Comparison of ENCODE assay signal across 21 cellular contexts in the genomic region with DNA sequence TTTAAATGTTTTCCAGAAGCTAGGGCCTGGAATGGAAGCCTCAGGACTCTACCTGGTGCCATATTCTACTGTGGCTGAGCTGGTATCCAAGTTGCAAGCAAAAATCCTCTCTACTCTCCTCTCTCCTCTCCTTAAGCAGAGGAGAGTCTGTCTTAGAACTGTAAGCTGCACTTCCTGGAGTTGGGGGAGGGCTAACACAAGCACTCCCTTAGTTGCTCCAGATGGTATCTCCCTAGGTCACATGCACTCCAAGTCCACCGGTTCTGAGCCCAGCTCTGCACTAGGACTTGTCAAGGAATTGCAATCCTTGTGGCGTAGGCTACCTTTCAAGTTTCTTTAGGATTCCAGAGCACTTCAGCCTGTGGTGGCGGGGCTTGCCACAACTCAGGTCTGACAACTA.
"Had no signal": no experiment of that assay in that cellular context is flagged by ENCODE, and none has a peak within 500 bp of the region (broad histone marks: within the 10 kb centered on the region; RNA-seq: fewer than 3 reads in every experiment).

No MANE protein-coding gene starts in this region.

- H3K27me3 Mint-ChIP-seq: activated CD4-positive, alpha-beta memory T cell treated with anti-CD3 and anti-CD28 coated beads for 36 hours; activated CD4-positive, alpha-beta T cell treated with anti-CD3 and anti-CD28 coated beads, Interleukin-2, amount 10 ng/mL, durations not matched to agents 7 days and 5 days; activated naive CD4-positive, alpha-beta T cell treated with anti-CD3 and anti-CD28 coated beads, Interleukin-2, amount 10 ng/mL, durations not matched to agents 7 days and 5 days; activated naive CD8-positive, alpha-beta T cell treated with anti-CD3 and anti-CD28 coated beads for 36 hours had no signal

- H3K9me3 Mint-ChIP-seq: activated CD4-positive, alpha-beta memory T cell treated with anti-CD3 and anti-CD28 coated beads for 36 hours; activated CD4-positive, alpha-beta T cell treated with anti-CD3 and anti-CD28 coated beads, Interleukin-2, amount 10 ng/mL, durations not matched to agents 7 days and 5 days; activated naive CD4-positive, alpha-beta T cell treated with anti-CD3 and anti-CD28 coated beads, Interleukin-2, amount 10 ng/mL, durations not matched to agents 7 days and 5 days; activated naive CD8-positive, alpha-beta T cell treated with anti-CD3 and anti-CD28 coated beads for 36 hours; activated T-cell treated with anti-CD3 and anti-CD28 coated beads, Interleukin-2, amount 50 U/mL, for 72 hours; activated T-helper 2 cell treated with anti-CD3 and anti-CD28 coated beads, Interferon-gamma antibody, Interleukin-2, Interleukin-4, amounts not matched to agents 10 μg/mL and 5 μg/mL and 100 μg/mL, durations not matched to agents 14 hours and 24 hours and 36 hours; T-helper 1 cell treated with Interleukin-12 subunit alpha and Interleukin-12 subunit beta and Interleukin-4 antibody, amounts not matched to agents 30 μg/mL and 1 μg/mL, for 36 hours had no signal

- H3K4me3 Mint-ChIP-seq: activated CD4-positive, alpha-beta memory T cell treated with anti-CD3 and anti-CD28 coated beads for 36 hours; activated CD4-positive, alpha-beta T cell treated with anti-CD3 and anti-CD28 coated beads, Interleukin-2, amount 10 ng/mL, durations not matched to agents 7 days and 5 days; activated naive CD4-positive, alpha-beta T cell treated with anti-CD3 and anti-CD28 coated beads, Interleukin-2, amount 10 ng/mL, durations not matched to agents 7 days and 5 days; activated naive CD8-positive, alpha-beta T cell treated with anti-CD3 and anti-CD28 coated beads for 36 hours; activated T-cell treated with anti-CD3 and anti-CD28 coated beads, Interleukin-2, amount 50 U/mL, for 72 hours; T-helper 1 cell treated with Interleukin-12 subunit alpha and Interleukin-12 subunit beta and Interleukin-4 antibody, amounts not matched to agents 30 μg/mL and 1 μg/mL, for 36 hours had no signal

- H3K4me1 Mint-ChIP-seq: activated CD4-positive, alpha-beta T cell treated with anti-CD3 and anti-CD28 coated beads, Interleukin-2, amount 10 ng/mL, durations not matched to agents 7 days and 5 days; activated naive CD4-positive, alpha-beta T cell treated with anti-CD3 and anti-CD28 coated beads, Interleukin-2, amount 10 ng/mL, durations not matched to agents 7 days and 5 days; activated naive CD8-positive, alpha-beta T cell treated with anti-CD3 and anti-CD28 coated beads for 36 hours had no signal

- DNase-seq: activated CD4-positive, alpha-beta memory T cell treated with anti-CD3 and anti-CD28 coated beads for 36 hours; activated CD4-positive, alpha-beta T cell treated with anti-CD3 and anti-CD28 coated beads, Interleukin-2, amount 10 ng/mL, durations not matched to agents 7 days and 5 days; activated CD4-positive, CD25-positive, alpha-beta regulatory T cell; activated gamma-delta T cell treated with Interleukin-2 at 50 U/mL for 16 hours; activated naive CD4-positive, alpha-beta T cell treated with anti-CD3 and anti-CD28 coated beads, Interleukin-2, amount 10 ng/mL, durations not matched to agents 7 days and 5 days; activated naive CD8-positive, alpha-beta T cell treated with anti-CD3 and anti-CD28 coated beads for 36 hours; activated T-cell treated with anti-CD3 and anti-CD28 coated beads for 4 hours; activated T-cell treated with anti-CD3 and anti-CD28 coated beads, Interleukin-2, amount 50 U/mL, for 72 hours; caudate nucleus; KG1; NCI-H1092 treated with DMSO at 0.1 percent for 48 hours; NCI-H1417 treated with DMSO at 0.1 percent for 48 hours; NCI-H1694; NCI-H2107; NCI-H2171 treated with DMSO at 0.1 percent for 48 hours; NCI-H226; NCI-H526 treated with DMSO at 0.1 percent for 48 hours; SHP77 treated with DMSO at 0.1 percent for 48 hours had no signal

- H3K27ac Mint-ChIP-seq: activated CD4-positive, alpha-beta memory T cell treated with anti-CD3 and anti-CD28 coated beads for 36 hours; activated CD4-positive, alpha-beta T cell treated with anti-CD3 and anti-CD28 coated beads, Interleukin-2, amount 10 ng/mL, durations not matched to agents 7 days and 5 days; activated naive CD4-positive, alpha-beta T cell treated with anti-CD3 and anti-CD28 coated beads, Interleukin-2, amount 10 ng/mL, durations not matched to agents 7 days and 5 days; activated naive CD8-positive, alpha-beta T cell treated with anti-CD3 and anti-CD28 coated beads for 36 hours; activated T-cell treated with anti-CD3 and anti-CD28 coated beads, Interleukin-2, amount 50 U/mL, for 72 hours; activated T-helper 2 cell treated with anti-CD3 and anti-CD28 coated beads, Interferon-gamma antibody, Interleukin-2, Interleukin-4, amounts not matched to agents 10 μg/mL and 5 μg/mL and 100 μg/mL, durations not matched to agents 14 hours and 24 hours and 36 hours; T-helper 1 cell treated with Interleukin-12 subunit alpha and Interleukin-12 subunit beta and Interleukin-4 antibody, amounts not matched to agents 30 μg/mL and 1 μg/mL, for 36 hours had no signal

- ATAC-seq: activated T-cell treated with anti-CD3 and anti-CD28 coated beads, Interleukin-2, amount 50 U/mL, for 72 hours; PC-3 had no signal

- H3K36me3 Mint-ChIP-seq: activated CD4-positive, alpha-beta memory T cell treated with anti-CD3 and anti-CD28 coated beads for 36 hours; activated naive CD4-positive, alpha-beta T cell treated with anti-CD3 and anti-CD28 coated beads, Interleukin-2, amount 10 ng/mL, durations not matched to agents 7 days and 5 days; activated naive CD8-positive, alpha-beta T cell treated with anti-CD3 and anti-CD28 coated beads for 36 hours had no signal
